In the genomic region with DNA sequence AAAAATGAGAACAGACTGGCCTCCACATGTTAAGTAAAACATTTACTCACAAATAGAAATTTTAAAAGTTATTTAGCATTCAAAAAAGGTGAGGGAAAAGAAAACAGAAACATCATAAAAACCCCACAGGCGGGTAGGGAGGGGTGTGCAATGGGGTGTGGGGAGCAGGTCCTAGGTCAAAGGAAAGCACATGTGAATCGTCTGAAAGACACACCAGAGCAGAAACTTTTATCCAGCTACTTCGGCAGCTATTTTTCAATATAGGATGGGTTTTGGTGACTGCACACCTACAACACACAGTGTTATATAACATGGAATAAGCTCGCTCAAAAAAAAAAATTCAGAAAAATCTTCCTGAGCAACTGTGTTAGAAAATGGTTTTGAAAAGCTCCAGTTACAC, we compare ENCODE assay signal across 8 cellular contexts. TPM values are rescaled to one million over a fixed set of nuclear protein-coding genes. Genes with fewer than 3 reads are reported as not detected.
A peak's percentile ranks its signal among the peaks of the same experiment; 100 is the strongest.
DNase-seq lines count a peak whose midpoint lies in the region; ATAC-seq and TF ChIP-seq lines count a peak whose summit lies in the region.

No MANE protein-coding gene starts in this region.

- peak overlapping the region; percentile 80 for H3K4me3 ChIP-seq in H7 (ENCODE audit: insufficient read depth, low read depth, low read length)
- H3K4me3 ChIP-seq in SK-N-MC: peak overlapping the region; percentile 98
- H3K4me3 ChIP-seq in esophagus muscularis mucosa: peak overlapping the region; percentile 71 to 91 (median 86)
- peak overlapping the region; percentile 60 to 87 for H3K4me3 ChIP-seq in prostate gland

- H3K36me3 ChIP-seq in H7 (replicated peaks; ENCODE audit: control insufficient read depth, insufficient read depth, low read length) (no peaks in the 10 kb centered on the region; the same call in 1 of the 2 replicates), SK-N-MC (ENCODE audit: insufficient read depth, low read length) (peaks cover 19% of the 10 kb centered on the region), esophagus muscularis mucosa (peaks cover 0 to 5% (median 2%) of the 10 kb centered on the region in 4 donors), prostate gland (no peaks in the 10 kb centered on the region)

- WGBS in esophagus muscularis mucosa: 5% methylated on average over 4 of the region's 4 CpGs
- 3% methylated on average over 4 of the region's 4 CpGs for WGBS in prostate gland

- H3K27me3 ChIP-seq in H7 (ENCODE audit: control insufficient read depth, insufficient read depth, low read length): no peaks in the 10 kb centered on the region; the same call in 1 of the 2 replicates
- no peaks in the 10 kb centered on the region for H3K27me3 ChIP-seq in esophagus muscularis mucosa
- no peaks in the 10 kb centered on the region for H3K27me3 ChIP-seq in prostate gland (replicated peaks; ENCODE audit: insufficient read depth)

- H3K27ac ChIP-seq in SK-N-MC (peak overlapping the region; percentile 69), esophagus muscularis mucosa (replicated peaks in 1 of 4) (peak overlapping the region; percentile 96 to 98 (median 98)), prostate gland (peak overlapping the region; percentile 95 to 96)

- no peak for TF ChIP-seq EP300 in esophagus muscularis mucosa (IDR thresholded peaks at IDR 0.05)

- H3K9ac ChIP-seq in SK-N-MC (ENCODE audit: insufficient read length): peak overlapping the region; percentile 79

- TF ChIP-seq CTCF in esophagus muscularis mucosa (IDR thresholded peaks at IDR 0.05): no peak
- no peak for TF ChIP-seq CTCF in prostate gland (IDR thresholded peaks at IDR 0.05)

- H3K4me1 ChIP-seq in esophagus muscularis mucosa (peaks cover 24 to 49% (median 42%) of the 10 kb centered on the region in 4 donors), prostate gland (replicated peaks) (no peaks in the 10 kb centered on the region)

- intact Hi-C loops in esophagus muscularis mucosa (cut with DNase I): loop anchor here (5.0 to 10.0 kb wide), 2 partner anchors 81 to 306 kb away; a partner anchor contains a TSS
- intact Hi-C loops in prostate gland (cut with DNase I): loop anchor here (5.0 to 10.0 kb wide), 2 partner anchors 304 to 756 kb away; a partner anchor contains a TSS

- ATAC-seq in HG03108 (IDR thresholded peaks at IDR 0.05; ENCODE audit: unreplicated experiment): no peak

- DNase-seq in H7: peak; percentile 29
- no peak for DNase-seq in SK-N-MC (ENCODE audit: low read depth, low spot score)
- DNase-seq in esophagus muscularis mucosa (ENCODE audit: extremely low spot score): no peak
- DNase-seq in prostate gland (ENCODE audit: low spot score): no peak
- no peak for DNase-seq in SKM-1 treated with dmso at 0.1 percent for 144 hours (lab: John Stamatoyannopoulos, UW; ENCODE audit: unreplicated experiment)
- DNase-seq in D341Med (ENCODE audit: low spot score): no peak
- DNase-seq in UCSD-AML1 (lab: John Stamatoyannopoulos, UW; ENCODE audit: unreplicated experiment): no peak

- H3K9me3 ChIP-seq in SK-N-MC (ENCODE audit: low read depth, low read length): no peaks in the 10 kb centered on the region
- H3K9me3 ChIP-seq in esophagus muscularis mucosa: no peaks in the 10 kb centered on the region
- H3K9me3 ChIP-seq in prostate gland: no peaks in the 10 kb centered on the region

- TF ChIP-seq POLR2A in esophagus muscularis mucosa (IDR thresholded peaks at IDR 0.05; ENCODE audit: low read depth): no peak
- TF ChIP-seq POLR2A in prostate gland (IDR thresholded peaks at IDR 0.05): no peak

RNA-seq across cellular contexts. Expression of a gene that starts 1.6 kb away (rescaled TPM):
- total RNA-seq in H7 (2014; rRNA removed; shearing (Covaris generic)): 16.4 and 23.6 TPM in 2 replicates
- 10 to 100 TPM; 29.8 to 49.1 (median 38.3) TPM for total RNA-seq in esophagus muscularis mucosa
- 10 to 100 TPM; 22.2 to 43.2 TPM for total RNA-seq in prostate gland
